ENCODE assay signal across 1 cellular context in genomic region chr17:39153541-39154111, GRCh38.
TF ChIP-seq lines count a peak whose summit lies in the region.

No MANE protein-coding gene starts in this region.

TF ChIP-seq in HCT116, 20 proteins besides CTCF, POLR2A, EP300 and RAD21:
- TF ChIP-seq ATF3 (IDR thresholded peaks at IDR 0.05), result peak; percentile 98
- TF ChIP-seq ELF1 (IDR thresholded peaks at IDR 0.05; ENCODE audit: borderline replicate concordance, low read depth), result no peak
- no peak for TF ChIP-seq SP1 (IDR thresholded peaks at IDR 0.05; ENCODE audit: low read depth)
- no peak for TF ChIP-seq SIN3A (IDR thresholded peaks at IDR 0.05; ENCODE audit: low read depth)
- no peak for TF ChIP-seq EZH2phosphoT487 (IDR thresholded peaks at IDR 0.05; ENCODE audit: borderline replicate concordance)
